8 cellular contexts compared by ENCODE assay signal in genomic region chr18:48540329-48541025, GRCh38. TPM values are rescaled to one million over a fixed set of nuclear protein-coding genes. Genes with fewer than 3 reads are reported as not detected.
A peak's percentile ranks its signal among the peaks of the same experiment; 100 is the strongest.
DNase-seq lines count a peak whose midpoint lies in the region; ATAC-seq and TF ChIP-seq lines count a peak whose summit lies in the region.

No MANE protein-coding gene starts in this region.

- H3K9me3 ChIP-seq in colonic mucosa, result no peaks in the 10 kb centered on the region

- H3K27me3 Mint-ChIP-seq in activated B cell treated with CpG ODN at 0.5 μM for 24 hours, result no peaks in the 10 kb centered on the region

- CTCF ChIA-PET in activated B cell treated with CpG ODN at 0.5 μM for 24 hours (lab: Charles Lee), result no interaction called here

- ATAC-seq in GM21619 (IDR thresholded peaks at IDR 0.05; ENCODE audit: unreplicated experiment) (peak; percentile 27), activated B cell treated with CpG ODN at 0.5 μM for 24 hours (ENCODE audit: low read depth) (peak; percentile 49), HG03469 (IDR thresholded peaks at IDR 0.05; ENCODE audit: unreplicated experiment) (no peak)

- H3K4me3 ChIP-seq in NB4 (ENCODE audit: low read depth, low read length) (peak overlapping the region; percentile 54), colonic mucosa (peak overlapping the region; percentile 73)

- TF ChIP-seq CTCF in NB4 (IDR thresholded peaks at IDR 0.05; ENCODE audit: low read depth, low read length), result no peak
- no peak for TF ChIP-seq CTCF in activated B cell treated with CpG ODN at 0.5 μM for 24 hours (IDR thresholded peaks at IDR 0.05)
- TF ChIP-seq CTCF in colonic mucosa (IDR thresholded peaks at IDR 0.05), result no peak

- H3K27ac ChIP-seq in colonic mucosa (peak overlapping the region; percentile 93), layer of hippocampus (ENCODE audit: low read depth, low read length) (peak overlapping the region; percentile 85)

- peak overlapping the region; percentile 91 for H3K4me3 Mint-ChIP-seq in activated B cell treated with CpG ODN at 0.5 μM for 24 hours

- no peaks in the 10 kb centered on the region for H3K27me3 ChIP-seq in colonic mucosa
- H3K27me3 ChIP-seq in layer of hippocampus (ENCODE audit: control insufficient read depth, insufficient read depth, low read length), result no peaks in the 10 kb centered on the region

- H3K4me1 ChIP-seq in colonic mucosa, result no peaks in the 10 kb centered on the region

- POLR2A ChIA-PET in activated B cell treated with CpG ODN at 0.5 μM for 24 hours (lab: Charles Lee), result no interaction called here

- H3K4me1 Mint-ChIP-seq in activated B cell treated with CpG ODN at 0.5 μM for 24 hours, result peaks cover 8% of the 10 kb centered on the region

- H3K9me3 Mint-ChIP-seq in activated B cell treated with CpG ODN at 0.5 μM for 24 hours, result no peaks in the 10 kb centered on the region

- no peaks in the 10 kb centered on the region for H3K36me3 ChIP-seq in colonic mucosa

- H3K27ac Mint-ChIP-seq in activated B cell treated with CpG ODN at 0.5 μM for 24 hours, result no peak overlapping the region

- peak; percentile 67 for DNase-seq in COR-L47 (lab: John Stamatoyannopoulos, UW)
- peak; percentile 74 for DNase-seq in NB4 (ENCODE audit: low read depth)
- DNase-seq in activated B cell treated with CpG ODN at 0.5 μM for 24 hours, result peak; percentile 42
- peak; percentile 84 for DNase-seq in colonic mucosa
- peak; percentile 53 for DNase-seq in stimulated activated CD4-positive, alpha-beta T cell treated with anti-CD3 and anti-CD28 coated beads, Interleukin-2, amount 100 ng/mL, for 24 hours

- intact Hi-C loops in activated B cell treated with CpG ODN at 0.5 μM for 24 hours (cut with micrococcal nuclease), result loop anchor here (1.0 to 2.0 kb wide), 2 partner anchors 126 to 609 kb away; no protein-coding TSS in a partner anchor
- intact Hi-C loops in colonic mucosa (cut with DNase I), result no loop called here

- TF ChIP-seq POLR2A in NB4 (IDR thresholded peaks at IDR 0.05; ENCODE audit: extremely low read depth, insufficient read length), result no peak

- H3K9ac ChIP-seq in colonic mucosa (ENCODE audit: low read depth in 2 of 2, low read length in 2 of 2), result peak overlapping the region; percentile 62 to 75

- no peaks in the 10 kb centered on the region for H3K36me3 Mint-ChIP-seq in activated B cell treated with CpG ODN at 0.5 μM for 24 hours (ENCODE audit: low read depth)

RNA-seq across cellular contexts. Expression of gene CTIF, which starts 1.6 kb away (rescaled TPM):
- 9.3 and 9.7 TPM in 2 replicates for total RNA-seq in activated B cell treated with CpG ODN at 0.5 μM for 24 hours
- 10 to 100 TPM; 13.0 to 16.7 TPM for total RNA-seq in colonic mucosa
